1 cellular context compared by ENCODE assay signal in the genomic region with DNA sequence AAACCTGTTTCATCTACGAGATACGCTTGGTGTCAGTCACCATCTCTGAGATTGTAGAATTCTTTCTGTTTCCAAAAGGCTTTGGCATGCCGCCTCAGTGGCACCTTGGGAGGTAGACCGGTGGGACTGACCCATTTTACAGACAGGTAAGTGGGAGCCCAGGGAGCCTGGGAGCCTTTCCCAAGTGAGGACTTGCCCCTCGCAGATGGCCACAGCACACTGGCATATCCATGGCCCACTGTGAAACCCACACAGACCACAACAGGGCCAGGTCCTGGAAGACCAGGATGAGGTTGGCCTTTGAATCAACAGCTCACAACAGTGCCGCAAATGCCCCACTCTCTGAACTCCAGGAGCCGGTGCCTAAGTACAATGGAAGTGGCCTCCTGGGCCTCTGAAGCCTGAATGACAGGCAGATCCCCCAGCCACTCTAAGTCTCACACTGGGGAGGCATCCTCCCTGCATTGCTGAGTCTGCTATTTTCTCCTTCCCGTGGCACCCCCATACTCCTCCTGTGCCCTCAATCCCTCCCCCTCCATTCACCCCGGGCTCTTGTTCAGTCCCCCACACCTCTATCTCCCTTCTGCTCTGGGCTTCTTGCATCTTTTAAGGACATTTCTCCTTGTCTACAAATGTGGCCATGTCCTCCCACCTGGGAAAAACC.
TF ChIP-seq lines count a peak whose summit lies in the region.

No MANE protein-coding gene starts in this region.

TF ChIP-seq in GM23338, 12 proteins besides CTCF, POLR2A, EP300 and RAD21 (continued from another document):
- TF ChIP-seq JUNB (IDR thresholded peaks at IDR 0.05; ENCODE audit: unreplicated experiment) (no peak), NANOG (IDR thresholded peaks at IDR 0.05; ENCODE audit: borderline replicate concordance) (no peak), ZNF114 (CRISPR knock-in tag; IDR thresholded peaks at IDR 0.05) (no peak), EZH2 (IDR thresholded peaks at IDR 0.05; ENCODE audit: low read depth, unreplicated experiment) (no peak)
